ENCODE assay signal across 8 cellular contexts in the genomic region with DNA sequence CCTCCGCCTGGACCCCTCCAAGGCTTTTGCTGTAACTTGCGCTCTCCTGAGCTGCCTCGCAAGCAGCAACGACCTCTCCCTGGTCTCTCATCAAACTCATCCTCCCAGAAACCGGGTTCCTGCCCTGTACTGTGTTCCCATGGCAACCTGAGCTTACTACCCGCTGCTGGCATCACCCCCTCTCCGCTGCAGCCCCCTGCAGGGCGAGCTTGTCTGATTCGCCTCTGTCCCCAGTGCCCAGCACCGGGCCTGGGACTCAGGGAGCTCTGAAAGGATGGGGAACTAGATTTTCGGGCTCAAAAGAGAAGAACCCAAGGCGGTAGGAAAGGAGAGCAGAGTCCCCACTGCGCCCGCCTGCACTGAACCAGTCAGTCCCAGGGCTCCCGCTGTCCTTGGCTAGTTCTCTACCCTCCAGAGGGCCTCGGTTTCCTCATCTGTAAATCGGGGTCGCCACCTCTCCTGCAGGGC. TPM values are rescaled to one million over a fixed set of nuclear protein-coding genes. Genes with fewer than 3 reads are reported as not detected.
A peak's percentile ranks its signal among the peaks of the same experiment; 100 is the strongest.
DNase-seq lines count a peak whose midpoint lies in the region; ATAC-seq and TF ChIP-seq lines count a peak whose summit lies in the region.

No MANE protein-coding gene starts in this region.

- H3K9me3 ChIP-seq in fibroblast of lung (ENCODE audit: control insufficient read depth, insufficient read depth, low read depth, low read length), result no peaks in the 10 kb centered on the region
- no peaks in the 10 kb centered on the region for H3K9me3 ChIP-seq in naive thymus-derived CD4-positive, alpha-beta T cell (ENCODE audit: control insufficient read depth in 2 of 3, low read length in 3 of 3)

- H3K27me3 Mint-ChIP-seq in WTC11 (ENCODE audit: low read depth), result peaks cover 17% of the 10 kb centered on the region
- H3K27me3 Mint-ChIP-seq in naive thymus-derived CD4-positive, alpha-beta T cell, result peaks cover 0 to 9% (median 0%) of the 10 kb centered on the region in 5 donors

- H3K4me2 ChIP-seq in fibroblast of lung (ENCODE audit: extremely low read depth, insufficient read depth, low read length), result peak overlapping the region; percentile 92

- H3K4me3 ChIP-seq in Jurkat, Clone E6-1 (ENCODE audit: low read length), result peak overlapping the region; percentile 81
- H3K4me3 ChIP-seq in fibroblast of lung (replicated peaks in 1 of 4; ENCODE audit: control extremely low read depth in 1 of 4, insufficient read depth in 1 of 4, low read depth in 3 of 4, low read length in 4 of 4), result peak overlapping the region; percentile 90 to 99 (median 98)
- peak overlapping the region; percentile 80 for H3K4me3 ChIP-seq in naive thymus-derived CD4-positive, alpha-beta T cell (ENCODE audit: low read length)

- H3K9ac ChIP-seq in fibroblast of lung (ENCODE audit: insufficient read depth, low read length), result peak overlapping the region; percentile 98

- peak overlapping the region; percentile 82 for H3K4me3 Mint-ChIP-seq in WTC11
- peak overlapping the region; percentile 86 to 95 (median 89) for H3K4me3 Mint-ChIP-seq in naive thymus-derived CD4-positive, alpha-beta T cell

- no peak for TF ChIP-seq CTCF in WTC11 (IDR thresholded peaks at IDR 0.05)
- peak; percentile 2 to 17 for TF ChIP-seq CTCF in fibroblast of lung (conservative IDR thresholded peaks at IDR 0.05 in 1 of 2, IDR thresholded peaks at IDR 0.05 in 1 of 2; ENCODE audit: low read depth in 1 of 2, low read length in 2 of 2)

- peak overlapping the region; percentile 94 for H3K27ac ChIP-seq in fibroblast of lung (ENCODE audit: insufficient read depth, low read length)
- peak overlapping the region; percentile 86 for H3K27ac ChIP-seq in naive thymus-derived CD4-positive, alpha-beta T cell (ENCODE audit: low read depth, low read length)

- peaks cover 24% of the 10 kb centered on the region for H3K79me2 ChIP-seq in fibroblast of lung (ENCODE audit: control insufficient read depth, insufficient read depth, low read length)

- POLR2A ChIA-PET in WTC11 (lab: Charles Lee), result interaction anchor here (1.6 to 2.6 kb wide), 2 partner anchors 11 to 203 kb away, joined by 8 to 19 read pairs; a partner anchor contains a TSS
- POLR2A ChIA-PET in naive thymus-derived CD4-positive, alpha-beta T cell (lab: Charles Lee), result interaction anchor here (0.7 to 3.1 kb wide), 8 partner anchors 8 to 1290 kb away, joined by 3 to 41 read pairs (median 6); a partner anchor contains a TSS

- intact Hi-C loops in naive thymus-derived CD4-positive, alpha-beta T cell (cut with micrococcal nuclease), result loop anchor here (1.0 to 10.0 kb wide), 9 partner anchors 16 to 1303 kb away; a partner anchor contains a TSS

- peaks cover 3% of the 10 kb centered on the region for H3K36me3 ChIP-seq in fibroblast of lung (ENCODE audit: control insufficient read depth, insufficient read depth, low read length)
- peaks cover 0 to 5% (median 0%) of the 10 kb centered on the region in 3 experiments for H3K36me3 ChIP-seq in naive thymus-derived CD4-positive, alpha-beta T cell (ENCODE audit: control insufficient read depth in 2 of 3, insufficient read depth in 3 of 3, low read length in 3 of 3)

- peak; percentile 19 for ATAC-seq in GM19351 (IDR thresholded peaks at IDR 0.05; ENCODE audit: unreplicated experiment)
- ATAC-seq in WTC11, result peak; percentile 5
- peak; percentile 7 for ATAC-seq in naive thymus-derived CD4-positive, alpha-beta T cell
- ATAC-seq in HG02852 (IDR thresholded peaks at IDR 0.05; ENCODE audit: unreplicated experiment), result no peak

- H3K4me1 ChIP-seq in fibroblast of lung (ENCODE audit: control insufficient read depth, extremely low read depth, insufficient read depth, low read length), result peaks cover 9% of the 10 kb centered on the region
- peaks cover 16 to 20% of the 10 kb centered on the region in 2 donors for H3K4me1 ChIP-seq in naive thymus-derived CD4-positive, alpha-beta T cell (ENCODE audit: control insufficient read depth in 2 of 2, insufficient read depth in 2 of 2, low read length in 2 of 2)

- CTCF ChIA-PET in WTC11 (lab: Charles Lee), result interaction anchor here (0.6 to 4.3 kb wide), 33 partner anchors 8 to 417 kb away, joined by 3 to 77 read pairs (median 7); a partner anchor contains a TSS
- CTCF ChIA-PET in naive thymus-derived CD4-positive, alpha-beta T cell (lab: Charles Lee), result interaction anchor here (1.0 to 4.3 kb wide), 10 partner anchors 11 to 301 kb away, joined by 3 to 37 read pairs (median 6); a partner anchor contains a TSS

- H3K36me3 Mint-ChIP-seq in WTC11, result no peaks in the 10 kb centered on the region
- peaks cover 0 to 2% (median 0%) of the 10 kb centered on the region in 5 donors for H3K36me3 Mint-ChIP-seq in naive thymus-derived CD4-positive, alpha-beta T cell

- H3K27me3 ChIP-seq in fibroblast of lung (ENCODE audit: control insufficient read depth, insufficient read depth, low read length), result peaks cover 3% of the 10 kb centered on the region
- H3K27me3 ChIP-seq in naive thymus-derived CD4-positive, alpha-beta T cell (ENCODE audit: control insufficient read depth in 2 of 2, insufficient read depth in 2 of 2, low read length in 2 of 2), result no peaks in the 10 kb centered on the region

- H4K20me1 ChIP-seq in fibroblast of lung (ENCODE audit: control insufficient read depth, extremely low read depth, insufficient read depth, low read length), result no peaks in the 10 kb centered on the region

- H3K4me1 Mint-ChIP-seq in WTC11, result peaks cover 31% of the 10 kb centered on the region
- H3K4me1 Mint-ChIP-seq in naive thymus-derived CD4-positive, alpha-beta T cell, result peaks cover 22 to 42% (median 39%) of the 10 kb centered on the region in 7 donors

- in situ Hi-C loops in KBM-7 (cut with MboI; ENCODE audit: low pct_unique_long_range_greater_than_20kb, low sequenced_read_pairs), result no loop called here

- H3K9me3 Mint-ChIP-seq in WTC11, result no peaks in the 10 kb centered on the region
- peaks cover 0 to 3% (median 0%) of the 10 kb centered on the region in 11 donors for H3K9me3 Mint-ChIP-seq in naive thymus-derived CD4-positive, alpha-beta T cell

- peak overlapping the region; percentile 78 for H2AFZ ChIP-seq in fibroblast of lung (ENCODE audit: low read length)

- peak; percentile 58 for DNase-seq in COR-L47 (lab: John Stamatoyannopoulos, UW)
- DNase-seq in Jurkat, Clone E6-1 (ENCODE audit: low read depth, low spot score), result peak; percentile 37
- DNase-seq in WTC11 (ENCODE audit: low spot score), result peak; percentile 37
- peak; percentile 38 to 51 for DNase-seq in fibroblast of lung (ENCODE audit: low read depth in 2 of 2)
- peak in 7 of 9 donors; percentile 21 to 51 (median 42) for DNase-seq in naive thymus-derived CD4-positive, alpha-beta T cell
- no peak for DNase-seq in KBM-7

- no peak overlapping the region for H3K27ac Mint-ChIP-seq in WTC11
- peak overlapping the region; percentile 57 to 98 (median 90) for H3K27ac Mint-ChIP-seq in naive thymus-derived CD4-positive, alpha-beta T cell

TF ChIP-seq in WTC11, 78 proteins besides CTCF, POLR2A, EP300 and RAD21:
- TF ChIP-seq, protein P1, sequence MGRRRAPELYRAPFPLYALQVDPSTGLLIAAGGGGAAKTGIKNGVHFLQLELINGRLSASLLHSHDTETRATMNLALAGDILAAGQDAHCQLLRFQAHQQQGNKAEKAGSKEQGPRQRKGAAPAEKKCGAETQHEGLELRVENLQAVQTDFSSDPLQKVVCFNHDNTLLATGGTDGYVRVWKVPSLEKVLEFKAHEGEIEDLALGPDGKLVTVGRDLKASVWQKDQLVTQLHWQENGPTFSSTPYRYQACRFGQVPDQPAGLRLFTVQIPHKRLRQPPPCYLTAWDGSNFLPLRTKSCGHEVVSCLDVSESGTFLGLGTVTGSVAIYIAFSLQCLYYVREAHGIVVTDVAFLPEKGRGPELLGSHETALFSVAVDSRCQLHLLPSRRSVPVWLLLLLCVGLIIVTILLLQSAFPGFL (CRISPR knock-in tag; IDR thresholded peaks at IDR 0.05; ENCODE audit: borderline replicate concordance), result no peak
- TF ChIP-seq, protein P2, sequence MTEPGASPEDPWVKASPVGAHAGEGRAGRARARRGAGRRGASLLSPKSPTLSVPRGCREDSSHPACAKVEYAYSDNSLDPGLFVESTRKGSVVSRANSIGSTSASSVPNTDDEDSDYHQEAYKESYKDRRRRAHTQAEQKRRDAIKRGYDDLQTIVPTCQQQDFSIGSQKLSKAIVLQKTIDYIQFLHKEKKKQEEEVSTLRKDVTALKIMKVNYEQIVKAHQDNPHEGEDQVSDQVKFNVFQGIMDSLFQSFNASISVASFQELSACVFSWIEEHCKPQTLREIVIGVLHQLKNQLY (CRISPR knock-in tag; IDR thresholded peaks at IDR 0.05), result no peak
- TF ChIP-seq, protein P3, sequence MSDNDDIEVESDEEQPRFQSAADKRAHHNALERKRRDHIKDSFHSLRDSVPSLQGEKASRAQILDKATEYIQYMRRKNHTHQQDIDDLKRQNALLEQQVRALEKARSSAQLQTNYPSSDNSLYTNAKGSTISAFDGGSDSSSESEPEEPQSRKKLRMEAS (CRISPR knock-in tag; IDR thresholded peaks at IDR 0.05), result 0 out of 2 replicates have a peak, but pooled peaks have one; percentile 27
- TF ChIP-seq ZNF232 (CRISPR knock-in tag; IDR thresholded peaks at IDR 0.05) (peak; percentile 3; the same call in 1 of the 2 replicates), GTF2I (CRISPR knock-in tag; conservative IDR thresholded peaks at IDR 0.05) (peak; percentile 92)

RNA-seq across cellular contexts. Expression of a gene that starts 0.5 kb away (rescaled TPM):
- polyA plus RNA-seq in Jurkat, Clone E6-1 (2012; ENCODE audit: insufficient read depth, insufficient read length), result 13.3 TPM
- total RNA-seq in WTC11 (2021) (17.9 to 20.1 TPM (median 19.8 TPM) in 3 replicates), fibroblast of lung (32.4 and 38.1 TPM in 2 replicates)
- polyA plus RNA-seq in fibroblast of lung, result 17.8 and 21.6 TPM in 2 replicates
- 23.7 and 27.9 TPM in 2 replicates for polyA plus RNA-seq in fibroblast of lung (2012)
- 29.4 and 34.9 TPM in 2 replicates for polyA minus RNA-seq in fibroblast of lung (ENCODE audit: low replicate concordance)
- total RNA-seq in naive thymus-derived CD4-positive, alpha-beta T cell, result 10 to 100 TPM; 12.0 to 19.0 (median 18.3) TPM
- polyA plus RNA-seq in naive thymus-derived CD4-positive, alpha-beta T cell, result 10 to 100 TPM; 13.8 to 17.3 TPM

RNA-seq across cellular contexts. Expression of a gene that starts 16.5 kb away (rescaled TPM):
- 0.48 TPM for polyA plus RNA-seq in Jurkat, Clone E6-1 (2012; ENCODE audit: insufficient read depth, insufficient read length)
- total RNA-seq in WTC11 (2021) (0.18 to 0.55 TPM (median 0.23 TPM) in 3 replicates), fibroblast of lung (under 0.01 and 0.33 TPM in 2 replicates)
- polyA plus RNA-seq in fibroblast of lung, result 0.02 TPM in 1 of 2 replicates, not detected in the other
- 0.02 and 0.05 TPM in 2 replicates for polyA plus RNA-seq in fibroblast of lung (2012)
- polyA minus RNA-seq in fibroblast of lung (ENCODE audit: low replicate concordance), result 0.04 TPM in 2 replicates
- total RNA-seq in naive thymus-derived CD4-positive, alpha-beta T cell, result under 1 TPM in 3 of 5 experiments, not detected in 2; 0.03 to 0.20 (median 0.05) TPM
- polyA plus RNA-seq in naive thymus-derived CD4-positive, alpha-beta T cell, result under 1 TPM; 0.01 to 0.17 TPM
